23 cellular contexts compared by ENCODE assay signal in genomic region chrX:20171887-20172286, GRCh38. TPM values are rescaled to one million over a fixed set of nuclear protein-coding genes. Genes with fewer than 3 reads are reported as not detected.
DNase-seq lines count a peak whose midpoint lies in the region; ATAC-seq, FAIRE-seq and TF ChIP-seq lines count a peak whose summit lies in the region.
"Had no signal": no experiment of that assay in that cellular context is flagged by ENCODE, and none has a peak within 500 bp of the region (broad histone marks: within the 10 kb centered on the region; RNA-seq: fewer than 3 reads in every experiment).

No MANE protein-coding gene starts in this region.

- H3K27me3 ChIP-seq in cardiac muscle cell (no peaks in the 10 kb centered on the region), astrocyte (ENCODE audit: insufficient read depth, low read length) (no peaks in the 10 kb centered on the region)
- H3K27me3 ChIP-seq: BE2C, BLaER1 had no signal

- TF ChIP-seq RAD21 in A549 (conservative IDR thresholded peaks at IDR 0.05 in 1 of 2, IDR thresholded peaks at IDR 0.05 in 1 of 2): no peak

- H3K4me1 ChIP-seq in cardiac muscle cell (ENCODE audit: low read depth): peaks cover 8% of the 10 kb centered on the region
- H3K4me1 ChIP-seq in A549: no peaks in the 10 kb centered on the region
- H3K4me1 ChIP-seq in astrocyte (ENCODE audit: insufficient read depth, low read length): no peaks in the 10 kb centered on the region
- H3K4me1 ChIP-seq: BE2C, BLaER1 had no signal

- no peak overlapping the region for H3K4me3 ChIP-seq in cardiac muscle cell
- no peak overlapping the region for H3K4me3 ChIP-seq in A549
- H3K4me3 ChIP-seq in astrocyte (ENCODE audit: insufficient read depth, low read depth, low read length): no peak overlapping the region
- H3K4me3 ChIP-seq: BLaER1 had no signal

- no peak overlapping the region for H3K9ac ChIP-seq in astrocyte (ENCODE audit: low read length)
- H3K9ac ChIP-seq: BLaER1 had no signal

- no peak for DNase-seq in Right ventricle myocardium inferior (ENCODE audit: missing footprints)
- no peak for DNase-seq in left cardiac atrium
- DNase-seq in cardiac muscle cell (ENCODE audit: low read depth in 1 of 2, low spot score in 1 of 2): no peak
- no peak for DNase-seq in cardiac septum (ENCODE audit: low spot score)
- DNase-seq in A549 (ENCODE audit: low read depth in 1 of 2, low spot score in 1 of 2): no peak
- DNase-seq in astrocyte (ENCODE audit: low read depth): no peak
- no peak for DNase-seq in GM12891 (ENCODE audit: insufficient read length, low spot score)
- no peak for DNase-seq in NCI-H1092 treated with DMSO at 0.1 percent for 48 hours (lab: John Stamatoyannopoulos, UW)
- DNase-seq: ACHN; BE2C; C1 segment of cervical spinal cord; CD4-positive, alpha-beta memory T cell; CD4-positive, CD25-positive, alpha-beta regulatory T cell; CD8-positive, alpha-beta memory T cell; COR-L47; DMS79 treated with DMSO at 0.1 percent for 48 hours; GF-D8 had no signal

- no peaks in the 10 kb centered on the region for H3K4me1 Mint-ChIP-seq in astrocyte (ENCODE audit: low read depth, unreplicated experiment)
- H3K4me1 Mint-ChIP-seq: CD14-positive monocyte; CD4-positive, alpha-beta memory T cell; CD4-positive, CD25-positive, alpha-beta regulatory T cell; CD8-positive, alpha-beta memory T cell had no signal

- no peak overlapping the region for H2AFZ ChIP-seq in astrocyte (ENCODE audit: low read depth, low read length)

- TF ChIP-seq CTCF in cardiac muscle cell (IDR thresholded peaks at IDR 0.05; ENCODE audit: low read depth, low read length): no peak
- TF ChIP-seq CTCF in A549 (IDR thresholded peaks at IDR 0.05): no peak
- no peak for TF ChIP-seq CTCF in astrocyte (IDR thresholded peaks at IDR 0.05; ENCODE audit: insufficient read depth, low read depth, low read length)

- POLR2A ChIA-PET in A549 (lab: Yijun Ruan, JAX): no interaction called here

- H3K36me3 Mint-ChIP-seq in astrocyte (ENCODE audit: low read depth, unreplicated experiment): no peaks in the 10 kb centered on the region

- ATAC-seq in Right ventricle myocardium inferior (peak; percentile 54), left cardiac atrium (no peak), A549 (no peak)

- TF ChIP-seq POLR2A in A549 (IDR thresholded peaks at IDR 0.05; ENCODE audit: low read length): no peak
- TF ChIP-seq POLR2A in GM12891 (IDR thresholded peaks at IDR 0.05; ENCODE audit: low read depth, low read length): no peak

- 93% methylated on average over 3 of the region's 3 CpGs for WGBS in A549 (ENCODE audit: missing lambda C conversion rate)

- H3K36me3 ChIP-seq in cardiac muscle cell (no peaks in the 10 kb centered on the region), astrocyte (ENCODE audit: insufficient read depth, low read length) (peaks cover 10% of the 10 kb centered on the region)

- H3K9me3 ChIP-seq in cardiac muscle cell (ENCODE audit: low read depth): no peaks in the 10 kb centered on the region
- no peaks in the 10 kb centered on the region for H3K9me3 ChIP-seq in A549
- no peaks in the 10 kb centered on the region for H3K9me3 ChIP-seq in astrocyte (ENCODE audit: insufficient read depth, low read depth, low read length)
- H3K9me3 ChIP-seq: BE2C, BLaER1 had no signal

- CTCF ChIA-PET in A549 (lab: Yijun Ruan, JAX): no interaction called here

- H3K27ac Mint-ChIP-seq in astrocyte (ENCODE audit: unreplicated experiment): no peak overlapping the region
- H3K27ac Mint-ChIP-seq: CD14-positive monocyte; CD4-positive, CD25-positive, alpha-beta regulatory T cell; CD8-positive, alpha-beta memory T cell had no signal

- H3K27ac ChIP-seq in cardiac muscle cell (peak overlapping the region; percentile 13), A549 (no peak overlapping the region), astrocyte (ENCODE audit: low read depth, low read length) (no peak overlapping the region)
- H3K27ac ChIP-seq: 22Rv1, BLaER1 had no signal

- FAIRE-seq in A549 (lab: Jason Lieb, UNC) (peak; percentile 93), astrocyte (lab: Jason Lieb, UNC) (peak; percentile 87), GM12891 (lab: Jason Lieb, UNC) (no peak)
- FAIRE-seq: D721Med, G401.6, GM19239 had no signal

- no peak overlapping the region for H3K4me3 Mint-ChIP-seq in astrocyte (ENCODE audit: unreplicated experiment)
- H3K4me3 Mint-ChIP-seq: CD14-positive monocyte; CD4-positive, alpha-beta memory T cell; CD4-positive, CD25-positive, alpha-beta regulatory T cell; CD8-positive, alpha-beta memory T cell had no signal

- no peaks in the 10 kb centered on the region for H4K20me1 ChIP-seq in astrocyte (ENCODE audit: insufficient read depth, low read length)
- H4K20me1 ChIP-seq: BLaER1 had no signal

- H3K27me3 Mint-ChIP-seq in astrocyte (ENCODE audit: low read depth, unreplicated experiment): no peaks in the 10 kb centered on the region
- H3K27me3 Mint-ChIP-seq: CD4-positive, alpha-beta memory T cell; CD4-positive, CD25-positive, alpha-beta regulatory T cell; CD8-positive, alpha-beta memory T cell had no signal

- H3K79me2 ChIP-seq in astrocyte (ENCODE audit: insufficient read depth, low read length): no peaks in the 10 kb centered on the region

- H3K4me2 ChIP-seq in A549: no peak overlapping the region
- no peak overlapping the region for H3K4me2 ChIP-seq in astrocyte (ENCODE audit: low read length)
- H3K4me2 ChIP-seq: BLaER1 had no signal

- TF ChIP-seq EP300 in A549 (IDR thresholded peaks at IDR 0.05): no peak

- no peaks in the 10 kb centered on the region for H3K9me3 Mint-ChIP-seq in astrocyte (ENCODE audit: unreplicated experiment)
- H3K9me3 Mint-ChIP-seq: CD14-positive monocyte; CD4-positive, alpha-beta memory T cell; CD8-positive, alpha-beta memory T cell had no signal

- intact Hi-C loops in Right ventricle myocardium inferior (cut with DNase I) (no loop called here), left cardiac atrium (cut with DNase I) (no loop called here), cardiac septum (cut with DNase I) (no loop called here)

TF ChIP-seq in A549, 52 proteins besides CTCF, POLR2A, EP300 and RAD21 (continues in another document):
- no peak for TF ChIP-seq HES2 (IDR thresholded peaks at IDR 0.05)
- no peak for TF ChIP-seq ELK1 (IDR thresholded peaks at IDR 0.05; ENCODE audit: low read depth, low read length)
- TF ChIP-seq HEYL (CRISPR knock-in tag; IDR thresholded peaks at IDR 0.05): no peak
- TF ChIP-seq RFX5 (IDR thresholded peaks at IDR 0.05): no peak
- TF ChIP-seq RCOR1 (IDR thresholded peaks at IDR 0.05; ENCODE audit: low read depth, low read length): no peak

TF ChIP-seq in GM12891, 5 proteins besides CTCF, POLR2A, EP300 and RAD21:
- TF ChIP-seq POLR2AphosphoS5 (IDR thresholded peaks at IDR 0.05; ENCODE audit: low read depth, low read length): no peak
- TF ChIP-seq SPI1 (IDR thresholded peaks at IDR 0.05; ENCODE audit: low read depth, low read length): no peak
- TF ChIP-seq POU2F2 (IDR thresholded peaks at IDR 0.05; ENCODE audit: low read depth, low read length): no peak
- no peak for TF ChIP-seq PAX5 (IDR thresholded peaks at IDR 0.05; ENCODE audit: insufficient read depth, low read length, severe bottlenecking)
- TF ChIP-seq TAF1 (IDR thresholded peaks at IDR 0.05; ENCODE audit: low read depth, low read length): no peak

RNA-seq across cellular contexts. Expression of gene EIF1AX, which starts 30.2 kb away (rescaled TPM):
- total RNA-seq in Right ventricle myocardium inferior (60.2 TPM), left cardiac atrium (10 to 100 TPM; 53.2 to 88.5 TPM), cardiac muscle cell (26.6 and 30.6 TPM in 2 replicates), cardiac septum (75.4 TPM), astrocyte (80.8 and 88.5 TPM in 2 replicates)
- polyA plus RNA-seq in cardiac muscle cell (56.9 TPM in 2 replicates), A549 (2011; rRNA removed) (112 and 203 TPM in 2 replicates), A549 (2017; fragmentation: RNase III; extraction: RNeasy Plus Mini Kit Qiagen cat#74134 plus additional on column Dnase treatment) (127 to 134 TPM (median 128 TPM) in 3 replicates)
- 20.3 and 26.1 TPM in 2 replicates for polyA plus RNA-seq in A549 (2012; cell fraction: cytosol; rRNA removed)
- 8.5 and 15.0 TPM in 2 replicates for polyA plus RNA-seq in A549 (2012; cell fraction: nucleus; rRNA removed)
- 16.1 and 16.4 TPM in 2 replicates for polyA minus RNA-seq in A549 (2011; rRNA and poly(A)+ RNA removed)
- polyA plus RNA-seq in GM12891 (2012; ENCODE audit: low read depth, missing spikeins): 35.6 TPM

RNA-seq across cellular contexts. Expression of gene MAP7D2, which starts 55.2 kb away (rescaled TPM):
- total RNA-seq in Right ventricle myocardium inferior (0.78 TPM), left cardiac atrium (under 1 TPM; 0.50 to 0.60 TPM), cardiac muscle cell (0.04 and 0.36 TPM in 2 replicates), cardiac septum (0.19 TPM), astrocyte (1.2 and 1.3 TPM in 2 replicates)
- polyA plus RNA-seq in cardiac muscle cell (0.05 and 1.0 TPM in 2 replicates), A549 (2011; rRNA removed) (10.1 and 11.6 TPM in 2 replicates), A549 (2017; fragmentation: RNase III; extraction: RNeasy Plus Mini Kit Qiagen cat#74134 plus additional on column Dnase treatment) (9.4 to 10.1 TPM (median 10.1 TPM) in 3 replicates)
- polyA plus RNA-seq in A549 (2012; cell fraction: cytosol; rRNA removed): 6.4 and 7.6 TPM in 2 replicates
- polyA plus RNA-seq in A549 (2012; cell fraction: nucleus; rRNA removed): 6.1 and 8.0 TPM in 2 replicates
- polyA minus RNA-seq in A549 (2011; rRNA and poly(A)+ RNA removed): 3.6 and 4.1 TPM in 2 replicates
- 0.15 TPM for polyA plus RNA-seq in GM12891 (2012; ENCODE audit: low read depth, missing spikeins)
- polyA plus RNA-seq: CD14-positive monocyte had no signal
